Comparison of ENCODE assay signal across 20 cellular contexts in the genomic region with DNA sequence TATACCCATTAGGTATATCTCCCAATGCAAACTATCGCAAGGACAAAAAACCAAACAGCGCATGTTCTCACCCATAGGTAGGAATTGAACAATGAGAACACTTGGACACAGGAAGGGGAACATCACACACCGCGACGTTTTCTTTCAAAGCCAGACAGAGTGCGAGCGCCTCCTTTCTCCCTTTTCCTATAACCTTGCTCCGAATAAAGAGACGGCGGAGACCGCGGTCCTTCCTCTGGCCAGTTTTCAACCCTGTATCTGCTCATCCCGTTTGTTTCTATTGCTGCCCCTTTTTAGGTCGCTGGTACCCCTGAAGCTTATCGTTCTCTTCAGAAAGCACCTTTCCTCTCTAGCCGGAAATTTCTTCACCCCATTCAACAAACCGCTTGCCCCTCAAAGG. TPM values are rescaled to one million over a fixed set of nuclear protein-coding genes. Genes with fewer than 3 reads are reported as not detected.
DNase-seq lines count a peak whose midpoint lies in the region; ATAC-seq, FAIRE-seq and TF ChIP-seq lines count a peak whose summit lies in the region.
"Had no signal": no experiment of that assay in that cellular context is flagged by ENCODE, and none has a peak within 500 bp of the region (broad histone marks: within the 10 kb centered on the region; RNA-seq: fewer than 3 reads in every experiment).

No MANE protein-coding gene starts in this region.

- no peak overlapping the region for H4K8ac ChIP-seq in neuronal stem cell (ENCODE audit: low read depth, low read length)

- no peak overlapping the region for H3K14ac ChIP-seq in neuronal stem cell (ENCODE audit: low read length)

- POLR2A ChIA-PET in naive thymus-derived CD4-positive, alpha-beta T cell (lab: Charles Lee): no interaction called here

- intact Hi-C loops in Right ventricle myocardium superior (cut with DNase I) (no loop called here), left cardiac atrium (cut with DNase I) (no loop called here), thyroid gland (cut with DNase I) (no loop called here)
- intact Hi-C loops in naive thymus-derived CD4-positive, alpha-beta T cell (cut with micrococcal nuclease): loop anchor here in 1 of 2 donors (10.0 kb wide), 1 partner anchor 611 kb away; the partner anchor contains the start of gene SEMA6A

- H2BK12ac ChIP-seq in neuronal stem cell (ENCODE audit: low read length): no peak overlapping the region

- no peak overlapping the region for H2BK120ac ChIP-seq in neuronal stem cell (ENCODE audit: low read depth, low read length)

- peaks cover 60 to 72% (median 70%) of the 10 kb centered on the region in 5 donors for H3K27me3 Mint-ChIP-seq in naive thymus-derived CD4-positive, alpha-beta T cell
- H3K27me3 Mint-ChIP-seq in effector memory CD8-positive, alpha-beta T cell: peaks cover 49 to 60% of the 10 kb centered on the region in 2 donors

- H3K4me2 ChIP-seq in neuronal stem cell (ENCODE audit: insufficient read depth, low read length, poor library complexity, severe bottlenecking): no peak overlapping the region
- H3K4me2 ChIP-seq: KMS-11 had no signal

- H3K9me3 Mint-ChIP-seq in naive thymus-derived CD4-positive, alpha-beta T cell: peaks cover 0 to 6% (median 0%) of the 10 kb centered on the region in 11 donors
- H3K9me3 Mint-ChIP-seq in effector memory CD8-positive, alpha-beta T cell: no peaks in the 10 kb centered on the region
- H3K9me3 Mint-ChIP-seq: activated T-cell treated with anti-CD3 and anti-CD28 coated beads, Interleukin-2, amount 50 U/mL, for 4 hours had no signal

- no peaks in the 10 kb centered on the region for H3K36me3 ChIP-seq in naive thymus-derived CD4-positive, alpha-beta T cell (ENCODE audit: control insufficient read depth in 2 of 3, insufficient read depth in 3 of 3, low read length in 3 of 3)
- no peaks in the 10 kb centered on the region for H3K36me3 ChIP-seq in thyroid gland
- no peaks in the 10 kb centered on the region for H3K36me3 ChIP-seq in neuronal stem cell (replicated peaks in 1 of 2; ENCODE audit: control insufficient read depth in 2 of 2, insufficient read depth in 2 of 2, low read length in 2 of 2)
- H3K36me3 ChIP-seq: colonic mucosa, gastroesophageal sphincter, uterus had no signal

- DNase-seq in Right ventricle myocardium superior (no peak), left cardiac atrium (no peak), coronary artery (ENCODE audit: low spot score) (no peak), thyroid gland (peak; percentile 4 to 15), neuronal stem cell (ENCODE audit: low spot score) (no peak), GM12891 (ENCODE audit: insufficient read length, low spot score) (no peak)
- no peak for DNase-seq in naive thymus-derived CD4-positive, alpha-beta T cell
- no peak for DNase-seq in effector memory CD8-positive, alpha-beta T cell
- DNase-seq: activated CD4-positive, alpha-beta T cell treated with anti-CD3 and anti-CD28 coated beads, Interleukin-2, amount 50 U/mL, for 48 hours; activated T-cell treated with anti-CD3 and anti-CD28 coated beads, Interleukin-2, amount 50 U/mL, for 4 hours; amniotic stem cell; colonic mucosa; NCI-H1105; stimulated activated naive CD4-positive, alpha-beta T cell; uterus had no signal

- no peaks in the 10 kb centered on the region for H3K79me1 ChIP-seq in neuronal stem cell (ENCODE audit: low read depth, low read length)

- no peak overlapping the region for H3K9ac ChIP-seq in neuronal stem cell (ENCODE audit: low read depth, low read length, poor library complexity)
- H3K9ac ChIP-seq: KMS-11 had no signal

- H3K4me3 ChIP-seq in coronary artery (peak overlapping the region; percentile 67), thyroid gland (replicated peaks in 1 of 3) (no peak overlapping the region), neuronal stem cell (ENCODE audit: low read length in 2 of 2) (no peak overlapping the region)
- no peak overlapping the region for H3K4me3 ChIP-seq in naive thymus-derived CD4-positive, alpha-beta T cell (ENCODE audit: low read length)

- no peaks in the 10 kb centered on the region for H3K36me3 Mint-ChIP-seq in naive thymus-derived CD4-positive, alpha-beta T cell
- H3K36me3 Mint-ChIP-seq in effector memory CD8-positive, alpha-beta T cell (ENCODE audit: insufficient read depth): no peaks in the 10 kb centered on the region

- no peaks in the 10 kb centered on the region for H3K4me1 ChIP-seq in naive thymus-derived CD4-positive, alpha-beta T cell (ENCODE audit: control insufficient read depth in 2 of 2, insufficient read depth in 2 of 2, low read length in 2 of 2)
- peaks cover 9 to 19% of the 10 kb centered on the region in 2 donors for H3K4me1 ChIP-seq in thyroid gland
- H3K4me1 ChIP-seq in neuronal stem cell (ENCODE audit: control insufficient read depth in 2 of 2, insufficient read depth in 1 of 2, low read depth in 1 of 2, low read length in 2 of 2): peaks cover 0 to 1% of the 10 kb centered on the region in 2 donors
- H3K4me1 ChIP-seq: colonic mucosa, uterus had no signal

- H3K9me3 ChIP-seq in naive thymus-derived CD4-positive, alpha-beta T cell (ENCODE audit: control insufficient read depth in 2 of 3, low read length in 3 of 3): no peaks in the 10 kb centered on the region
- no peaks in the 10 kb centered on the region for H3K9me3 ChIP-seq in thyroid gland
- peaks cover 0 to 5% of the 10 kb centered on the region in 2 donors for H3K9me3 ChIP-seq in neuronal stem cell (replicated peaks in 1 of 2; ENCODE audit: control insufficient read depth in 2 of 2, insufficient read depth in 1 of 2, low read depth in 1 of 2, low read length in 2 of 2)
- H3K9me3 ChIP-seq: colonic mucosa, gastroesophageal sphincter, uterus had no signal

- H4K91ac ChIP-seq in neuronal stem cell (ENCODE audit: low read depth, low read length, poor library complexity): no peak overlapping the region

- peak overlapping the region in 6 of 10 donors; percentile 0 to 34 (median 20) for H3K4me3 Mint-ChIP-seq in naive thymus-derived CD4-positive, alpha-beta T cell
- H3K4me3 Mint-ChIP-seq in effector memory CD8-positive, alpha-beta T cell: peak overlapping the region in 1 of 2 donors; percentile 36
- H3K4me3 Mint-ChIP-seq: activated T-cell treated with anti-CD3 and anti-CD28 coated beads, Interleukin-2, amount 50 U/mL, for 4 hours had no signal

- H2BK5ac ChIP-seq in neuronal stem cell (ENCODE audit: low read length): no peak overlapping the region

- H3K4me1 Mint-ChIP-seq in naive thymus-derived CD4-positive, alpha-beta T cell: peaks cover 3 to 19% (median 10%) of the 10 kb centered on the region in 7 donors
- H3K4me1 Mint-ChIP-seq in effector memory CD8-positive, alpha-beta T cell (ENCODE audit: low read depth in 2 of 2): peaks cover 0 to 14% of the 10 kb centered on the region in 2 donors

- WGBS in thyroid gland, 2 donors: 21 to 30% methylated on average over 17 of the region's 17 CpGs
- no CpG with 5 or more reads among the region's 17 CpGs for WGBS in neuronal stem cell (ENCODE audit: extremely low coverage in 2 of 2, insufficient read length in 2 of 2, insufficient replicate concordance in 1 of 2), 2 donors

- H2BK15ac ChIP-seq in neuronal stem cell (ENCODE audit: low read length): no peak overlapping the region

- H3K27ac Mint-ChIP-seq in naive thymus-derived CD4-positive, alpha-beta T cell: no peak overlapping the region
- no peak overlapping the region for H3K27ac Mint-ChIP-seq in effector memory CD8-positive, alpha-beta T cell

- H2AK5ac ChIP-seq in neuronal stem cell (ENCODE audit: low read depth, low read length): no peak overlapping the region

- no peak overlapping the region for H3K23ac ChIP-seq in neuronal stem cell (ENCODE audit: low read depth, low read length, poor library complexity)

- ATAC-seq in Right ventricle myocardium superior (ENCODE audit: poor library complexity) (peak; percentile 39), left cardiac atrium (no peak)
- ATAC-seq in naive thymus-derived CD4-positive, alpha-beta T cell: no peak
- no peak for ATAC-seq in effector memory CD8-positive, alpha-beta T cell (replicated peaks)
- ATAC-seq: Panc1 had no signal

- H3K18ac ChIP-seq in neuronal stem cell (ENCODE audit: low read length): no peak overlapping the region

- TF ChIP-seq CTCF in coronary artery (IDR thresholded peaks at IDR 0.05): no peak
- no peak for TF ChIP-seq CTCF in thyroid gland (IDR thresholded peaks at IDR 0.05)

- TF ChIP-seq POLR2A in thyroid gland (IDR thresholded peaks at IDR 0.05): no peak
- no peak for TF ChIP-seq POLR2A in GM12891 (IDR thresholded peaks at IDR 0.05; ENCODE audit: low read depth, low read length)

- H3K27me3 ChIP-seq in naive thymus-derived CD4-positive, alpha-beta T cell (ENCODE audit: control insufficient read depth in 2 of 2, insufficient read depth in 2 of 2, low read length in 2 of 2): peaks cover 0 to 3% of the 10 kb centered on the region in 2 donors
- H3K27me3 ChIP-seq in thyroid gland (peaks cover 17% of the 10 kb centered on the region), neuronal stem cell (ENCODE audit: control insufficient read depth in 3 of 3, insufficient read depth in 3 of 3, low read depth in 1 of 3, low read length in 3 of 3) (peaks cover 0 to 34% (median 6%) of the 10 kb centered on the region in 3 experiments)

- FAIRE-seq in GM12891 (lab: Jason Lieb, UNC): no peak
- FAIRE-seq: islet of Langerhans had no signal

- no peak overlapping the region for H3K4ac ChIP-seq in neuronal stem cell (ENCODE audit: low read length)

- no peak overlapping the region for H3K27ac ChIP-seq in coronary artery
- no peak overlapping the region for H3K27ac ChIP-seq in naive thymus-derived CD4-positive, alpha-beta T cell (ENCODE audit: low read depth, low read length)
- H3K27ac ChIP-seq in thyroid gland: no peak overlapping the region
- no peak overlapping the region for H3K27ac ChIP-seq in neuronal stem cell (replicated peaks; ENCODE audit: low read length)
- H3K27ac ChIP-seq: colonic mucosa, HL-60, KMS-11, uterus had no signal

- CTCF ChIA-PET in naive thymus-derived CD4-positive, alpha-beta T cell (lab: Charles Lee): no interaction called here

- no peak overlapping the region for H2AFZ ChIP-seq in neuronal stem cell (ENCODE audit: low read length)

TF ChIP-seq in GM12891, 5 proteins besides CTCF, POLR2A, EP300 and RAD21:
- TF ChIP-seq TAF1 (IDR thresholded peaks at IDR 0.05; ENCODE audit: low read depth, low read length) (no peak), PAX5 (IDR thresholded peaks at IDR 0.05; ENCODE audit: insufficient read depth, low read length, severe bottlenecking) (no peak), SPI1 (IDR thresholded peaks at IDR 0.05; ENCODE audit: low read depth, low read length) (no peak), POLR2AphosphoS5 (IDR thresholded peaks at IDR 0.05; ENCODE audit: low read depth, low read length) (no peak), POU2F2 (IDR thresholded peaks at IDR 0.05; ENCODE audit: low read depth, low read length) (no peak)

RNA-seq across cellular contexts. Expression of gene LVRN, which starts 1.3 kb away (rescaled TPM):
- total RNA-seq in Right ventricle myocardium superior (0.65 TPM), left cardiac atrium (1 to 10 TPM in 1 of 2 donors, under 1 TPM in 1; 0.65 to 3.9 TPM), thyroid gland (1 to 10 TPM in 3 of 4 donors, under 1 TPM in 1; 0.67 to 4.7 (median 2.2) TPM)
- under 1 TPM in 1 of 5 experiments, not detected in 4; 0.16 TPM for total RNA-seq in naive thymus-derived CD4-positive, alpha-beta T cell
- not detected for polyA plus RNA-seq in naive thymus-derived CD4-positive, alpha-beta T cell
- polyA plus RNA-seq in neuronal stem cell (2013, experiment 1 of 2): 0.13 TPM
- polyA plus RNA-seq in neuronal stem cell (2013, experiment 2 of 2): 0.12 TPM
- polyA plus RNA-seq in GM12891 (2012; ENCODE audit: low read depth, missing spikeins): 0.30 TPM
- total RNA-seq: activated T-cell treated with anti-CD3 and anti-CD28 coated beads, Interleukin-2, amount 50 U/mL, for 4 hours had no signal

Comparison
In these comparisons a context has a peak if more than half of its experiments do, and no peak if none do; other contexts are left out.
1. DNase-seq: peak in thyroid gland (2 of 2); none in Right ventricle myocardium superior (single experiment), left cardiac atrium (single experiment), coronary artery (single experiment), naive thymus-derived CD4-positive, alpha-beta T cell (0 of 9), effector memory CD8-positive, alpha-beta T cell (0 of 3), neuronal stem cell (single experiment) and GM12891 (single experiment).